8 cellular contexts compared by ENCODE assay signal in the genomic region with DNA sequence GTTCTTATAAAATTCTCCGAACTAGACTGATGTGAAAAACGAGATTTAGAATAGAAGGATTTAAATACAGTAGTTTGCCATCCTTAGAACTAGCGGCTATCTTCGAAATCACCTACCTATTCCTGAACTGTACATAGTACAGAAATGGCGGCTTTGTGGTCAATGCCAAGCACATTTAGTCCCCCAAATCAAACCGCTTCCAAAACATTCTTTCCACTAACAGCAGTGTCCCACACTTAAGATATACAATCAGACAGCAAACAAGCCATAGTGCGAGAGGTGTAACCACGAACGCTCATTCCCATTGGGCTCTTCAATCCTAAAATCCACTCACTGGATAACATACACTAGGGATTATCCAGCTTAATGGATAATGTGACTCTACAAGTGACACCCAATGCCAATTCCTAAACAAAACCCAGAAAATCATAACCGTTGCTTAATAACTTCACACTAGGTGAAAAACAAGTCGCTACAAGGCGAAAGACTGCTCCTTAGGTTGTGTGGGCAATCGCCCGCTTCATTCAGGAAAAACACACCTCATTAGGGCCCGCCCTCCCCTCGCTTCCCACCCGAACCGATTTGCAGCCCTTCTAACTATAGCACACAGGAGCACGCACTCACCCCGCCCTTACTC. TPM values are rescaled to one million over a fixed set of nuclear protein-coding genes. Genes with fewer than 3 reads are reported as not detected.
DNase-seq lines count a peak whose midpoint lies in the region; ATAC-seq and TF ChIP-seq lines count a peak whose summit lies in the region.

No MANE protein-coding gene starts in this region.

- H3K36me3 ChIP-seq in DND-41 (ENCODE audit: insufficient read depth, low read length), result peaks cover 24% of the 10 kb centered on the region
- peaks cover 30% of the 10 kb centered on the region for H3K36me3 ChIP-seq in MG63

- peak overlapping the region; percentile 94 for H3K4me3 Mint-ChIP-seq in activated naive CD4-positive, alpha-beta T cell treated with anti-CD3 and anti-CD28 coated beads, Interleukin-2, amount 50 U/mL, for 24 hours

- H3K9ac ChIP-seq in DND-41 (ENCODE audit: low read depth, low read length), result peak overlapping the region; percentile 92

- H3K4me1 ChIP-seq in DND-41 (ENCODE audit: insufficient read depth, low read length), result peaks cover 54% of the 10 kb centered on the region
- peaks cover 2% of the 10 kb centered on the region for H3K4me1 ChIP-seq in right cardiac atrium (ENCODE audit: control insufficient read depth, insufficient read depth, low read length)

- peaks cover 49% of the 10 kb centered on the region for H4K20me1 ChIP-seq in DND-41 (ENCODE audit: insufficient read depth, low read length)

- H3K4me2 ChIP-seq in DND-41 (ENCODE audit: insufficient read depth, low read length), result peak overlapping the region; percentile 81

- no peaks in the 10 kb centered on the region for H3K9me3 Mint-ChIP-seq in activated naive CD4-positive, alpha-beta T cell treated with anti-CD3 and anti-CD28 coated beads, Interleukin-2, amount 50 U/mL, for 24 hours

- H3K27ac Mint-ChIP-seq in activated naive CD4-positive, alpha-beta T cell treated with anti-CD3 and anti-CD28 coated beads, Interleukin-2, amount 50 U/mL, for 24 hours, result peak overlapping the region; percentile 96

- H3K36me3 Mint-ChIP-seq in activated naive CD4-positive, alpha-beta T cell treated with anti-CD3 and anti-CD28 coated beads, Interleukin-2, amount 50 U/mL, for 24 hours, result peaks cover 5% of the 10 kb centered on the region

- no peak overlapping the region for H2AFZ ChIP-seq in DND-41 (ENCODE audit: low read depth, low read length)

- H3K27ac ChIP-seq in DND-41 (ENCODE audit: low read length) (peak overlapping the region; percentile 77), right cardiac atrium (ENCODE audit: low read length) (peak overlapping the region; percentile 97), skin epidermis (peak overlapping the region in 20 of 21 experiments; percentile 58 to 100 (median 96))

- no peaks in the 10 kb centered on the region for H3K9me3 ChIP-seq in DND-41 (ENCODE audit: insufficient read depth, low read length, severe bottlenecking)
- no peaks in the 10 kb centered on the region for H3K9me3 ChIP-seq in MG63
- H3K9me3 ChIP-seq in right cardiac atrium (ENCODE audit: control insufficient read depth, low read length), result no peaks in the 10 kb centered on the region

- TF ChIP-seq CTCF in DND-41 (IDR thresholded peaks at IDR 0.05; ENCODE audit: borderline replicate concordance, extremely low read depth, low read length, poor library complexity, severe bottlenecking), result no peak

- H3K27me3 Mint-ChIP-seq in activated naive CD4-positive, alpha-beta T cell treated with anti-CD3 and anti-CD28 coated beads, Interleukin-2, amount 50 U/mL, for 24 hours, result no peaks in the 10 kb centered on the region

- H3K27me3 ChIP-seq in DND-41 (ENCODE audit: insufficient read depth, low read length, poor library complexity) (no peaks in the 10 kb centered on the region), MG63 (no peaks in the 10 kb centered on the region), right cardiac atrium (ENCODE audit: control insufficient read depth, insufficient read depth) (no peaks in the 10 kb centered on the region)

- H3K79me2 ChIP-seq in DND-41 (ENCODE audit: insufficient read depth, low read length), result peaks cover 84% of the 10 kb centered on the region

- ATAC-seq in DND-41 (ENCODE audit: insufficient read depth, low read depth) (no peak), right cardiac atrium (no peak), GM21786 (IDR thresholded peaks at IDR 0.05; ENCODE audit: unreplicated experiment) (no peak), HG02973 (IDR thresholded peaks at IDR 0.05; ENCODE audit: unreplicated experiment) (no peak), GM21576 (IDR thresholded peaks at IDR 0.05; ENCODE audit: unreplicated experiment) (no peak)

- intact Hi-C loops in right cardiac atrium (cut with DNase I), result loop anchor here in 3 of 4 donors (5.0 to 10.0 kb wide), 3 partner anchors 129 to 239 kb away; no protein-coding TSS in a partner anchor

- H3K4me3 ChIP-seq in DND-41 (ENCODE audit: low read depth in 1 of 2, low read length in 2 of 2), result peak overlapping the region; percentile 46 to 72
- peak overlapping the region; percentile 98 for H3K4me3 ChIP-seq in MG63
- peak overlapping the region; percentile 99 for H3K4me3 ChIP-seq in right cardiac atrium (ENCODE audit: low read length)
- peak overlapping the region; percentile 62 to 87 (median 74) for H3K4me3 ChIP-seq in skin epidermis

- DNase-seq in DND-41, result no peak
- DNase-seq in MG63, result peak; percentile 89
- peak in 1 of 3 donors; percentile 88 for DNase-seq in right cardiac atrium

- H3K4me1 Mint-ChIP-seq in activated naive CD4-positive, alpha-beta T cell treated with anti-CD3 and anti-CD28 coated beads, Interleukin-2, amount 50 U/mL, for 24 hours, result peaks cover 42% of the 10 kb centered on the region

- WGBS in right cardiac atrium, result under 1% methylated on average over 20 of the region's 20 CpGs

RNA-seq across cellular contexts. Expression of gene XPO1, which starts 2.0 kb away (rescaled TPM):
- 108 and 173 TPM in 2 replicates for total RNA-seq in MG63 (2014; rRNA removed; shearing (Covaris generic); ENCODE audit: low replicate concordance)
- total RNA-seq in right cardiac atrium, result 10 to 100 TPM; 53.7 to 81.7 (median 62.2) TPM
- polyA plus RNA-seq in right cardiac atrium, result 38.5 TPM
